In the genomic region with DNA sequence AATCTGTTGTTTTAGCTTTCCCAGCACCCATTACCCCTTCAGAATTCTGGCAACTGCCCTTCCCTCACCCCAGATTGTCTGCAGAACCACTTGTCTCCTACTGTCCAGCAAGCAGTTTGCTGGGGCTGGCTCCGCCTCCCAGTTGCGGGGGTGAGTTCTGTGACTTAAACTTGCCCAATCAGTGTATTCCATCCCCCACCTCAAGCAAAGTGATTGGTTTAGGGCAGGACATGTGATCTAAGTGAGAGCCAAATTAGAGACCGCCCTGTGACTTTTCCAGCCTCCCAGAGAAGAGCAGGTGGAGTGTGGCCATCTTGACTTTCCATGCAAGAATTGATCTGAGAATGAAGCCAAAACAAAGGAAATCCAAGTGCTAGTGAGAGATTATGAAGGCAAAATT, we compare ENCODE assay signal across 12 cellular contexts.
DNase-seq lines count a peak whose midpoint lies in the region; ATAC-seq, FAIRE-seq and TF ChIP-seq lines count a peak whose summit lies in the region.
"Had no signal": no experiment of that assay in that cellular context is flagged by ENCODE, and none has a peak within 500 bp of the region (broad histone marks: within the 10 kb centered on the region; RNA-seq: fewer than 3 reads in every experiment).

No MANE protein-coding gene starts in this region.

- no peak overlapping the region for H3K27ac Mint-ChIP-seq in effector memory CD8-positive, alpha-beta T cell
- H3K27ac Mint-ChIP-seq: activated naive CD4-positive, alpha-beta T cell treated with anti-CD3 and anti-CD28 coated beads, Interleukin-2, amount 10 ng/mL, durations not matched to agents 7 days and 5 days had no signal

- no peaks in the 10 kb centered on the region for H3K36me3 Mint-ChIP-seq in effector memory CD8-positive, alpha-beta T cell (ENCODE audit: insufficient read depth)
- H3K36me3 Mint-ChIP-seq: activated naive CD4-positive, alpha-beta T cell treated with anti-CD3 and anti-CD28 coated beads, Interleukin-2, amount 10 ng/mL, durations not matched to agents 7 days and 5 days had no signal

- no peak for TF ChIP-seq CTCF in cardiac fibroblast (IDR thresholded peaks at IDR 0.05; ENCODE audit: low read depth, low read length)

- no peak overlapping the region for H3K4me3 ChIP-seq in cardiac fibroblast (replicated peaks in 1 of 2; ENCODE audit: low read depth in 2 of 2, low read length in 2 of 2)
- H3K4me3 ChIP-seq: GM23248 had no signal

- peaks cover 0 to 9% of the 10 kb centered on the region in 2 donors for H3K27me3 Mint-ChIP-seq in effector memory CD8-positive, alpha-beta T cell

- no peak for ATAC-seq in effector memory CD8-positive, alpha-beta T cell (replicated peaks)
- no peak for ATAC-seq in HG03095 (IDR thresholded peaks at IDR 0.05; ENCODE audit: unreplicated experiment)

- FAIRE-seq in urothelium cell line (lab: Jason Lieb, UNC) = no peak
- FAIRE-seq: GM18507 had no signal

- no peak overlapping the region for H3K4me3 Mint-ChIP-seq in effector memory CD8-positive, alpha-beta T cell
- H3K4me3 Mint-ChIP-seq: activated naive CD4-positive, alpha-beta T cell treated with anti-CD3 and anti-CD28 coated beads, Interleukin-2, amount 10 ng/mL, durations not matched to agents 7 days and 5 days had no signal

- peaks cover 6 to 8% of the 10 kb centered on the region in 2 donors for H3K4me1 Mint-ChIP-seq in effector memory CD8-positive, alpha-beta T cell (ENCODE audit: low read depth in 2 of 2)

- DNase-seq in activated effector memory CD4-positive, alpha-beta T cell treated with anti-CD3 and anti-CD28 coated beads, Interleukin-2, amount 50 U/mL, for 16 hours = peak; percentile 16
- no peak for DNase-seq in activated effector memory CD4-positive, alpha-beta T cell treated with Interleukin-2 at 50 U/mL for 16 hours
- DNase-seq in NCI-H2171 (lab: John Stamatoyannopoulos, UW) = peak; percentile 25
- peak; percentile 9 to 14 for DNase-seq in cardiac fibroblast (ENCODE audit: low read depth in 2 of 2)
- no peak for DNase-seq in effector memory CD8-positive, alpha-beta T cell
- no peak for DNase-seq in urothelium cell line (ENCODE audit: low spot score)
- no peak for DNase-seq in AG08395 (ENCODE audit: low spot score)
- DNase-seq: activated naive CD4-positive, alpha-beta T cell treated with anti-CD3 and anti-CD28 coated beads, Interleukin-2, amount 10 ng/mL, durations not matched to agents 7 days and 5 days; GM23248; hippocampal formation had no signal

- no peaks in the 10 kb centered on the region for H3K9me3 Mint-ChIP-seq in effector memory CD8-positive, alpha-beta T cell
- H3K9me3 Mint-ChIP-seq: activated naive CD4-positive, alpha-beta T cell treated with anti-CD3 and anti-CD28 coated beads, Interleukin-2, amount 10 ng/mL, durations not matched to agents 7 days and 5 days had no signal

Comparison
In these comparisons a context has a peak if more than half of its experiments do, and no peak if none do; other contexts are left out.
1. DNase-seq: peak in activated effector memory CD4-positive, alpha-beta T cell treated with anti-CD3 and anti-CD28 coated beads, Interleukin-2, amount 50 U/mL, for 16 hours (single experiment), NCI-H2171 (single experiment) and cardiac fibroblast (2 of 2); none in activated effector memory CD4-positive, alpha-beta T cell treated with Interleukin-2 at 50 U/mL for 16 hours (single experiment), effector memory CD8-positive, alpha-beta T cell (0 of 3), urothelium cell line (single experiment) and AG08395 (single experiment).